ENCODE assay signal across 9 cellular contexts in the genomic region with DNA sequence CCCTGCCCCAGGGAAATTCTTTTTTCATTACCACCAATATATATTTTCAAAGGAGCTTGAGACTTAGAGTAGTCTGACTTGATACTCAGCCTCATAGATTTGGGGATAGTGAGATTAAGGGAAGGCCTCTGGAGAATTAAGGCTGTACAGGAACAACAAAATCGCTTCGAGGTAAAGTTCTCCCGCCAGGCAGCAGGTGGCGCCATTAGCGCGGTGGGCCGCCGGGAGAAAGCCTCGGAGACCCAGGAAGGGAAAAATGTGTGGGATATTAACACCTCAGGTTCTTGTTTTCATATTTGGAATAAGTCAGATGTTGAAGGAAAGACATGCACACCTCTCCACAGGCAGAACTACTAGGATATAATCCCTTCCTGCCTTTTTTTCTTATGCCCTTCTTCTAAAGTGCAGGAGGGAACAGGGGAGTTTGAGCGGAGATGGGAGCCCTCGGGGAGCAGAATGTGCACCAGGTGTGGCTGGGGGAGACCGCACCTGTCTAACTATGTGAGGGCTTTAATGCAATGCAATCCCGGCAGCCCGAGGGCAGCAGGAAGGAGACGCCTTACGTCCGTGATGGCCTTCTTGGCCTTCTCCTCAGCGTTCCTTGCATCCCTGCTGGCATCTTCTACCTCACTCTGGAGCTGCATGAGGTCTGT. TPM values are rescaled to one million over a fixed set of nuclear protein-coding genes. Genes with fewer than 3 reads are reported as not detected.
DNase-seq lines count a peak whose midpoint lies in the region; ATAC-seq and TF ChIP-seq lines count a peak whose summit lies in the region.
"Had no signal": no experiment of that assay in that cellular context is flagged by ENCODE, and none has a peak within 500 bp of the region (broad histone marks: within the 10 kb centered on the region; RNA-seq: fewer than 3 reads in every experiment).

No MANE protein-coding gene starts in this region.

- no peak for TF ChIP-seq POLR2A in body of pancreas (IDR thresholded peaks at IDR 0.05)

- H3K27ac ChIP-seq in body of pancreas: no peak overlapping the region

- peak; percentile 38 to 68 (median 54) for TF ChIP-seq CTCF in body of pancreas (IDR thresholded peaks at IDR 0.05)

- ATAC-seq in body of pancreas (no peak), HG02885 (IDR thresholded peaks at IDR 0.05; ENCODE audit: poor library complexity, unreplicated experiment) (no peak)
- ATAC-seq: activated naive CD4-positive, alpha-beta T cell treated with anti-CD3 and anti-CD28 coated beads, Interleukin-2, amount 50 U/mL, for 72 hours had no signal

- H3K4me3 ChIP-seq in body of pancreas: no peak overlapping the region

- no peaks in the 10 kb centered on the region for H3K9me3 ChIP-seq in body of pancreas

- 47 to 55% methylated on average over 18 of the region's 18 CpGs for WGBS in body of pancreas, 2 donors

- H3K36me3 ChIP-seq in body of pancreas (replicated peaks in 1 of 2; ENCODE audit: insufficient read depth in 1 of 2, low read depth in 2 of 2): no peaks in the 10 kb centered on the region

- DNase-seq in activated effector memory CD4-positive, alpha-beta T cell treated with anti-CD3 and anti-CD28 coated beads, Interleukin-2, amount 50 U/mL, for 16 hours: peak; percentile 73
- DNase-seq in activated effector memory CD4-positive, alpha-beta T cell treated with Interleukin-2 at 50 U/mL for 16 hours: no peak
- DNase-seq in NCI-H1105 treated with DMSO at 0.1 percent for 48 hours (lab: John Stamatoyannopoulos, UW) (peak; percentile 11), body of pancreas (peak in 1 of 4 donors; percentile 14), mesenteric fat pad (ENCODE audit: low spot score) (peak; percentile 62), GF-D8 (lab: John Stamatoyannopoulos, UW) (no peak)
- no peak for DNase-seq in NK-92 treated with Interleukin-12 subunit alpha and Interleukin-12 subunit beta, amount 100 ng/mL, for 24 hours (lab: John Stamatoyannopoulos, UW)

- intact Hi-C loops in body of pancreas (cut with DNase I): no loop called here

- H3K27me3 ChIP-seq in body of pancreas: no peaks in the 10 kb centered on the region

- H3K4me1 ChIP-seq in body of pancreas: no peaks in the 10 kb centered on the region

RNA-seq across cellular contexts. Expression of gene MYH3, which starts 25.9 kb away (rescaled TPM):
- 1 to 10 TPM; 1.6 to 4.0 TPM for total RNA-seq in body of pancreas
- total RNA-seq in mesenteric fat pad: 3.8 TPM

Comparison
In these comparisons a context has a peak if more than half of its experiments do, and no peak if none do; other contexts are left out.
1. DNase-seq: peak in activated effector memory CD4-positive, alpha-beta T cell treated with anti-CD3 and anti-CD28 coated beads, Interleukin-2, amount 50 U/mL, for 16 hours (single experiment), NCI-H1105 treated with DMSO at 0.1 percent for 48 hours (single experiment) and mesenteric fat pad (single experiment); none in activated effector memory CD4-positive, alpha-beta T cell treated with Interleukin-2 at 50 U/mL for 16 hours (single experiment), GF-D8 (single experiment) and NK-92 treated with Interleukin-12 subunit alpha and Interleukin-12 subunit beta, amount 100 ng/mL, for 24 hours (single experiment).